In genomic region chr18:12336887-12337286, GRCh38 we compare ENCODE assay signal across 1 cellular context.
TF ChIP-seq lines count a peak whose summit lies in the region.

No MANE protein-coding gene starts in this region.

TF ChIP-seq in H1, 55 proteins besides CTCF, POLR2A, EP300 and RAD21:
- TF ChIP-seq TEAD4 (IDR thresholded peaks at IDR 0.05; ENCODE audit: low read depth, low read length) = peak; percentile 16; the same call in 1 of the 2 replicates
- TF ChIP-seq CBX5 (IDR thresholded peaks at IDR 0.05; ENCODE audit: low read depth, low read length) = no peak
